Comparison of ENCODE assay signal across 8 cellular contexts in genomic region chr3:48503406-48504050, GRCh38. TPM values are rescaled to one million over a fixed set of nuclear protein-coding genes. Genes with fewer than 3 reads are reported as not detected.
DNase-seq lines count a peak whose midpoint lies in the region; ATAC-seq and TF ChIP-seq lines count a peak whose summit lies in the region.

No MANE protein-coding gene starts in this region.

- no peak for TF ChIP-seq CTCF in AG09309 (IDR thresholded peaks at IDR 0.05; ENCODE audit: control insufficient read depth, insufficient read depth, low read depth, low read length, missing control alignments)
- TF ChIP-seq CTCF in breast epithelium (IDR thresholded peaks at IDR 0.05) = no peak

- DNase-seq in AG09309 (ENCODE audit: low read depth) = no peak
- peak in 1 of 2 donors; percentile 33 for DNase-seq in breast epithelium (ENCODE audit: low spot score in 2 of 2)
- DNase-seq in kidney glomerular epithelial cell (lab: John Stamatoyannopoulos, UW) = peak; percentile 40
- DNase-seq in stimulated activated naive CD8-positive, alpha-beta T cell treated with anti-CD3 and anti-CD28 coated beads, Interleukin-15, amount 100 ng/mL, for 72 hours = no peak
- no peak for DNase-seq in mucosa of gallbladder (ENCODE audit: low spot score)
- DNase-seq in DMS153 (lab: John Stamatoyannopoulos, UW) = no peak

- H3K27ac ChIP-seq in breast epithelium = peak overlapping the region; percentile 92 to 97

- peaks cover 2% of the 10 kb centered on the region for H3K27me3 Mint-ChIP-seq in IgD-negative memory B cell
- no peaks in the 10 kb centered on the region for H3K27me3 Mint-ChIP-seq in stimulated activated naive CD8-positive, alpha-beta T cell treated with anti-CD3 and anti-CD28 coated beads, Interleukin-15, amount 100 ng/mL, for 72 hours

- no peaks in the 10 kb centered on the region for H3K9me3 Mint-ChIP-seq in IgD-negative memory B cell
- no peaks in the 10 kb centered on the region for H3K9me3 Mint-ChIP-seq in stimulated activated naive CD8-positive, alpha-beta T cell treated with anti-CD3 and anti-CD28 coated beads, Interleukin-15, amount 100 ng/mL, for 72 hours

- intact Hi-C loops in breast epithelium (cut with DNase I; ENCODE audit: low total_unique reads) = no loop called here

- peak overlapping the region in 2 of 3 donors; percentile 63 to 67 for H3K27ac Mint-ChIP-seq in IgD-negative memory B cell
- H3K27ac Mint-ChIP-seq in stimulated activated naive CD8-positive, alpha-beta T cell treated with anti-CD3 and anti-CD28 coated beads, Interleukin-15, amount 100 ng/mL, for 72 hours = peak overlapping the region; percentile 63 to 64

- no peaks in the 10 kb centered on the region for H3K36me3 Mint-ChIP-seq in IgD-negative memory B cell

- no peaks in the 10 kb centered on the region for H3K9me3 ChIP-seq in breast epithelium

- peak overlapping the region; percentile 78 to 89 (median 84) for H3K4me3 Mint-ChIP-seq in IgD-negative memory B cell
- H3K4me3 Mint-ChIP-seq in stimulated activated naive CD8-positive, alpha-beta T cell treated with anti-CD3 and anti-CD28 coated beads, Interleukin-15, amount 100 ng/mL, for 72 hours = peak overlapping the region; percentile 82 to 84

- ATAC-seq in stimulated activated naive CD8-positive, alpha-beta T cell treated with anti-CD3 and anti-CD28 coated beads, Interleukin-15, amount 100 ng/mL, for 72 hours = peak; percentile 8
- no peak for ATAC-seq in HG03108 (IDR thresholded peaks at IDR 0.05; ENCODE audit: unreplicated experiment)

- H3K27me3 ChIP-seq in breast epithelium = no peaks in the 10 kb centered on the region

- no peak for TF ChIP-seq POLR2A in breast epithelium (IDR thresholded peaks at IDR 0.05)

- H3K4me3 ChIP-seq in AG09309 (ENCODE audit: control insufficient read depth, low read depth, low read length) (peak overlapping the region; percentile 82), breast epithelium (peak overlapping the region; percentile 73 to 89 (median 81))

- peaks cover 8 to 10% of the 10 kb centered on the region in 2 donors for H3K4me1 ChIP-seq in breast epithelium

- H3K4me1 Mint-ChIP-seq in IgD-negative memory B cell = peaks cover 0 to 8% (median 7%) of the 10 kb centered on the region in 3 donors
- peaks cover 54% of the 10 kb centered on the region for H3K4me1 Mint-ChIP-seq in stimulated activated naive CD8-positive, alpha-beta T cell treated with anti-CD3 and anti-CD28 coated beads, Interleukin-15, amount 100 ng/mL, for 72 hours

- H3K36me3 ChIP-seq in breast epithelium = no peaks in the 10 kb centered on the region

RNA-seq across cellular contexts. Expression of gene SHISA5, which starts 0.4 kb away (rescaled TPM):
- polyA plus RNA-seq in IgD-negative memory B cell = 307 TPM
- total RNA-seq in breast epithelium = 10 to 100 TPM; 65.6 to 90.1 (median 77.0) TPM
- total RNA-seq in mucosa of gallbladder = 181 TPM

RNA-seq across cellular contexts. Expression of gene PFKFB4, which starts 53.1 kb away (rescaled TPM):
- 1.5 TPM for polyA plus RNA-seq in IgD-negative memory B cell
- total RNA-seq in breast epithelium (1 to 10 TPM; 1.8 to 6.9 (median 5.2) TPM), mucosa of gallbladder (4.3 TPM)

RNA-seq across cellular contexts. Expression of gene ATRIP, which starts 57.0 kb away (rescaled TPM):
- polyA plus RNA-seq in IgD-negative memory B cell = 13.9 TPM
- total RNA-seq in breast epithelium (1 to 10 TPM; 8.2 to 8.6 (median 8.2) TPM), mucosa of gallbladder (4.6 TPM)
